In the genomic region with DNA sequence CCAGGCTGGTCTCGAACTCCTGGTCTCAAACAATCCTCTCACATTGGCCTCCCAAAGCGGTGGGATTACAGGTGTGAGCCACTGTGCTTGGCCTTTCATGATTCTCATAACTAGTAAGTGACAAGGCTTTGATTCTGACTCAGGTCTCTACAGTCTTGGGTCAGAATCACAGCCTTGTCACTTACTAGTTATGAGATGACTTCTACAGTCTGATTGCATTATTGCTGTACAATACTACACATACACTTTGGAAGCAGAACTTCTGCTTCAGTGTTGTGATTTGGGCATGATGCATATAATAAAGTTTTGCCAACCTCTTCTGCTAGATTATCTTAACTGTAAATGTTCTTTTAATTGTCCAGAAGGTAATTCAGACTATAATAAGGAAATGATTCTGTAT, we compare ENCODE assay signal across 15 cellular contexts.
DNase-seq lines count a peak whose midpoint lies in the region; ATAC-seq and FAIRE-seq lines count a peak whose summit lies in the region.
"Had no signal": no experiment of that assay in that cellular context is flagged by ENCODE, and none has a peak within 500 bp of the region (broad histone marks: within the 10 kb centered on the region; RNA-seq: fewer than 3 reads in every experiment).

No MANE protein-coding gene starts in this region.

- H3K4me1 ChIP-seq in aorta (ENCODE audit: control insufficient read depth in 1 of 2, insufficient read depth in 2 of 2, low read length in 2 of 2), result no peaks in the 10 kb centered on the region

- no peaks in the 10 kb centered on the region for H3K9me3 Mint-ChIP-seq in activated T-cell treated with anti-CD3 and anti-CD28 coated beads, Interleukin-2, amount 50 U/mL, for 24 hours
- no peaks in the 10 kb centered on the region for H3K9me3 Mint-ChIP-seq in natural killer cell treated with Interleukin-12 subunit alpha and Interleukin-12 subunit beta and Interleukin-15 and Interleukin-18, amount 100 ng/mL, for 72 hours

- H3K4me1 Mint-ChIP-seq in activated T-cell treated with anti-CD3 and anti-CD28 coated beads, Interleukin-2, amount 50 U/mL, for 24 hours (ENCODE audit: low read depth), result peaks cover 75% of the 10 kb centered on the region
- H3K4me1 Mint-ChIP-seq in T-helper 17 cell, result peaks cover 36% of the 10 kb centered on the region
- peaks cover 50 to 60% of the 10 kb centered on the region in 2 donors for H3K4me1 Mint-ChIP-seq in natural killer cell treated with Interleukin-12 subunit alpha and Interleukin-12 subunit beta and Interleukin-15 and Interleukin-18, amount 100 ng/mL, for 72 hours (ENCODE audit: low read depth in 2 of 2)

- H3K27ac Mint-ChIP-seq in activated T-cell treated with anti-CD3 and anti-CD28 coated beads, Interleukin-2, amount 50 U/mL, for 24 hours, result peak overlapping the region; percentile 58
- H3K27ac Mint-ChIP-seq in T-helper 17 cell, result peak overlapping the region; percentile 88
- H3K27ac Mint-ChIP-seq in natural killer cell treated with Interleukin-12 subunit alpha and Interleukin-12 subunit beta and Interleukin-15 and Interleukin-18, amount 100 ng/mL, for 72 hours, result peak overlapping the region in 1 of 2 donors; percentile 61

- H3K27me3 ChIP-seq in aorta (ENCODE audit: control insufficient read depth in 1 of 2, insufficient read depth in 2 of 2, low read length in 1 of 2), result no peaks in the 10 kb centered on the region
- H3K27me3 ChIP-seq: suprapubic skin had no signal

- H3K9me3 ChIP-seq in T-helper 17 cell (ENCODE audit: control insufficient read depth, low read length, poor library complexity, severe bottlenecking), result no peaks in the 10 kb centered on the region
- no peaks in the 10 kb centered on the region for H3K9me3 ChIP-seq in aorta (ENCODE audit: control insufficient read depth, low read length)
- H3K9me3 ChIP-seq: suprapubic skin had no signal

- no peak for DNase-seq in activated T-cell treated with anti-CD3 and anti-CD28 coated beads, Interleukin-2, amount 50 U/mL, for 24 hours
- DNase-seq in activated T-cell treated with anti-CD3 and anti-CD28 coated beads, Interleukin-2, amount 50 U/mL, for 1 hour, result no peak
- DNase-seq in GM18507 (ENCODE audit: extremely low spot score, insufficient read length, low read depth), result no peak
- DNase-seq in T-helper 17 cell, result no peak
- DNase-seq in natural killer cell treated with Interleukin-12 subunit alpha and Interleukin-12 subunit beta and Interleukin-15 and Interleukin-18, amount 100 ng/mL, for 72 hours (ENCODE audit: low spot score), result no peak
- DNase-seq in aorta, result no peak
- DNase-seq: activated gamma-delta T cell, C1 segment of cervical spinal cord, NCI-H1417 treated with DMSO at 0.1 percent for 48 hours had no signal

- no peak overlapping the region for H3K4me3 ChIP-seq in aorta (ENCODE audit: low read length in 2 of 2)
- H3K4me3 ChIP-seq: skin epidermis, suprapubic skin had no signal

- H3K27ac ChIP-seq in aorta (ENCODE audit: low read depth in 1 of 2, low read length in 2 of 2), result no peak overlapping the region
- H3K27ac ChIP-seq: skin epidermis, suprapubic skin had no signal

- WGBS in aorta, 2 donors, result 97 to 98% methylated on average over 2 of the region's 2 CpGs

- FAIRE-seq in GM18507 (lab: Jason Lieb, UNC), result peak; percentile 15
- FAIRE-seq: astrocyte had no signal

- H3K36me3 ChIP-seq in aorta (ENCODE audit: control insufficient read depth in 1 of 2, insufficient read depth in 2 of 2, low read length in 1 of 2), result no peaks in the 10 kb centered on the region
- H3K36me3 ChIP-seq: suprapubic skin had no signal

- peaks cover 52% of the 10 kb centered on the region for H3K36me3 Mint-ChIP-seq in activated T-cell treated with anti-CD3 and anti-CD28 coated beads, Interleukin-2, amount 50 U/mL, for 24 hours (ENCODE audit: low read depth)
- H3K36me3 Mint-ChIP-seq in T-helper 17 cell (ENCODE audit: low read depth), result no peaks in the 10 kb centered on the region
- no peaks in the 10 kb centered on the region for H3K36me3 Mint-ChIP-seq in natural killer cell treated with Interleukin-12 subunit alpha and Interleukin-12 subunit beta and Interleukin-15 and Interleukin-18, amount 100 ng/mL, for 72 hours

- no peaks in the 10 kb centered on the region for H3K27me3 Mint-ChIP-seq in activated T-cell treated with anti-CD3 and anti-CD28 coated beads, Interleukin-2, amount 50 U/mL, for 24 hours
- no peaks in the 10 kb centered on the region for H3K27me3 Mint-ChIP-seq in T-helper 17 cell
- H3K27me3 Mint-ChIP-seq in natural killer cell treated with Interleukin-12 subunit alpha and Interleukin-12 subunit beta and Interleukin-15 and Interleukin-18, amount 100 ng/mL, for 72 hours, result no peaks in the 10 kb centered on the region
- H3K27me3 Mint-ChIP-seq: progenitor cell of endocrine pancreas had no signal

- H3K4me3 Mint-ChIP-seq in activated T-cell treated with anti-CD3 and anti-CD28 coated beads, Interleukin-2, amount 50 U/mL, for 24 hours, result no peak overlapping the region
- H3K4me3 Mint-ChIP-seq in T-helper 17 cell, result no peak overlapping the region
- H3K4me3 Mint-ChIP-seq in natural killer cell treated with Interleukin-12 subunit alpha and Interleukin-12 subunit beta and Interleukin-15 and Interleukin-18, amount 100 ng/mL, for 72 hours, result no peak overlapping the region

- ATAC-seq in T-helper 17 cell (no peak), HG03097 (IDR thresholded peaks at IDR 0.05; ENCODE audit: low FRiP score, unreplicated experiment) (no peak), aorta (ENCODE audit: low FRiP score) (no peak), GM18907 (IDR thresholded peaks at IDR 0.05; ENCODE audit: unreplicated experiment) (no peak)
- peak; percentile 78 to 88 for ATAC-seq in natural killer cell treated with Interleukin-12 subunit alpha and Interleukin-12 subunit beta and Interleukin-15 and Interleukin-18, amount 100 ng/mL, for 72 hours

- intact Hi-C loops in aorta (cut with DNase I), result no loop called here

Comparison
In these comparisons a context has a peak if more than half of its experiments do, and no peak if none do; other contexts are left out.
1. ATAC-seq: peak in natural killer cell treated with Interleukin-12 subunit alpha and Interleukin-12 subunit beta and Interleukin-15 and Interleukin-18, amount 100 ng/mL, for 72 hours (2 of 2); none in T-helper 17 cell (single experiment), HG03097 (single experiment), aorta (single experiment) and GM18907 (single experiment).